In genomic region chr6:45959534-45960195, GRCh38 we compare ENCODE assay signal across 13 cellular contexts. TPM values are rescaled to one million over a fixed set of nuclear protein-coding genes. Genes with fewer than 3 reads are reported as not detected.
A peak's percentile ranks its signal among the peaks of the same experiment; 100 is the strongest.
DNase-seq lines count a peak whose midpoint lies in the region; ATAC-seq and TF ChIP-seq lines count a peak whose summit lies in the region.
"Had no signal": no experiment of that assay in that cellular context is flagged by ENCODE, and none has a peak within 500 bp of the region (broad histone marks: within the 10 kb centered on the region; RNA-seq: fewer than 3 reads in every experiment).

No MANE protein-coding gene starts in this region.

- CTCF ChIA-PET in RWPE1 (lab: Yijun Ruan, JAX) = interaction anchor here (0.7 to 1.4 kb wide), 2 partner anchors 29 to 908 kb away, joined by 3 to 4 read pairs; no protein-coding TSS in a partner anchor

- H3K9me3 ChIP-seq in ascending aorta = no peaks in the 10 kb centered on the region

- H3K27me3 ChIP-seq in ascending aorta = no peaks in the 10 kb centered on the region

- ATAC-seq in GM21515 (IDR thresholded peaks at IDR 0.05; ENCODE audit: unreplicated experiment) = no peak
- ATAC-seq: SK-N-SH treated with all-trans-retinoic acid at 6 μM for 48 hours; stimulated activated memory B cell treated with anti-CD40 and anti-IgM and Interleukin-4, amounts not matched to agents 10 μg/mL and 1 μg/mL and 100 μg/mL, for 72 hours had no signal

- H3K27ac ChIP-seq in RWPE1 = no peak overlapping the region
- no peak overlapping the region for H3K27ac ChIP-seq in ascending aorta

- no peak overlapping the region for H3K4me3 ChIP-seq in ascending aorta

- intact Hi-C loops in ascending aorta (cut with DNase I) = no loop called here

- DNase-seq in COR-L47 (lab: John Stamatoyannopoulos, UW) (peak; percentile 76), NCI-H128 (lab: John Stamatoyannopoulos, UW; ENCODE audit: unreplicated experiment) (peak; percentile 65), RWPE1 (ENCODE audit: low spot score) (peak; percentile 6), kidney glomerular epithelial cell (lab: John Stamatoyannopoulos, UW) (peak; percentile 81), NK-92 (lab: John Stamatoyannopoulos, UW; ENCODE audit: unreplicated experiment) (no peak), HuH-7.5 (ENCODE audit: low spot score) (no peak), ascending aorta (ENCODE audit: low spot score in 2 of 2) (no peak)
- DNase-seq: CD4-positive, CD25-positive, alpha-beta regulatory T cell; IMR-90; kidney had no signal

- TF ChIP-seq CTCF in RWPE1 (conservative IDR thresholded peaks at IDR 0.05; ENCODE audit: low read depth) (no peak), ascending aorta (IDR thresholded peaks at IDR 0.05) (no peak)

- H3K36me3 ChIP-seq in ascending aorta = no peaks in the 10 kb centered on the region

- H3K4me1 ChIP-seq in ascending aorta = no peaks in the 10 kb centered on the region

- POLR2A ChIA-PET in RWPE1 (lab: Yijun Ruan, JAX; ENCODE audit: low non-redundant PET) = interaction anchor here (0.7 kb wide), 1 partner anchor 8 kb away, joined by 4 read pairs; no protein-coding TSS in a partner anchor

RNA-seq across cellular contexts. Expression of gene CLIC5, which starts 56.0 kb away (rescaled TPM):
- total RNA-seq in ascending aorta = 7.6 TPM
- total RNA-seq: IMR-90 had no signal

Comparison
In these comparisons a context has a peak if more than half of its experiments do, and no peak if none do; other contexts are left out.
1. DNase-seq: peak in COR-L47 (single experiment), NCI-H128 (single experiment), RWPE1 (single experiment) and kidney glomerular epithelial cell (single experiment); none in NK-92 (single experiment), HuH-7.5 (single experiment) and ascending aorta (0 of 2).